13 cellular contexts compared by ENCODE assay signal in genomic region chr9:113164536-113165300, GRCh38. TPM values are rescaled to one million over a fixed set of nuclear protein-coding genes. Genes with fewer than 3 reads are reported as not detected.
A peak's percentile ranks its signal among the peaks of the same experiment; 100 is the strongest.
DNase-seq lines count a peak whose midpoint lies in the region; ATAC-seq and TF ChIP-seq lines count a peak whose summit lies in the region.
"Had no signal": no experiment of that assay in that cellular context is flagged by ENCODE, and none has a peak within 500 bp of the region (broad histone marks: within the 10 kb centered on the region; RNA-seq: fewer than 3 reads in every experiment).

No MANE protein-coding gene starts in this region.

- peak overlapping the region; percentile 83 for H3K23ac ChIP-seq in IMR-90 (ENCODE audit: low read depth, low read length)

- H3K9me3 ChIP-seq in IMR-90 (ENCODE audit: control insufficient read depth, insufficient read depth, low read length): no peaks in the 10 kb centered on the region
- no peaks in the 10 kb centered on the region for H3K9me3 ChIP-seq in right cardiac atrium (ENCODE audit: control insufficient read depth, low read length)
- no peaks in the 10 kb centered on the region for H3K9me3 ChIP-seq in skeletal muscle satellite cell (replicated peaks; ENCODE audit: low read length)
- no peaks in the 10 kb centered on the region for H3K9me3 ChIP-seq in CD8-positive, alpha-beta memory T cell (ENCODE audit: low read length)

- no peak for TF ChIP-seq POLR2A in IMR-90 (IDR thresholded peaks at IDR 0.05; ENCODE audit: low read depth, low read length)

- ATAC-seq in IMR-90 (ENCODE audit: low read depth) (peak; percentile 83), right cardiac atrium (peak; percentile 56 to 68)

- no peak for TF ChIP-seq RAD21 in IMR-90 (IDR thresholded peaks at IDR 0.05; ENCODE audit: low read length)

- in situ Hi-C loops in IMR-90 (cut with MboI; ENCODE audit: low sequenced_read_pairs): no loop called here
- in situ Hi-C loops in brain microvascular endothelial cell (cut with HindIII; ENCODE audit: low pct_ligation_motif_present, low sequenced_read_pairs): no loop called here

- H3K9ac ChIP-seq in IMR-90 (ENCODE audit: low read depth, low read length) (no peak overlapping the region), skeletal muscle satellite cell (ENCODE audit: low read depth, low read length) (no peak overlapping the region)
- H3K9ac ChIP-seq: neural progenitor cell had no signal

- H4K91ac ChIP-seq in IMR-90 (ENCODE audit: insufficient read depth, low read depth, low read length): no peak overlapping the region

- peaks cover 60% of the 10 kb centered on the region for H3K36me3 ChIP-seq in IMR-90 (ENCODE audit: control insufficient read depth, insufficient read depth, low read length)
- peaks cover 71% of the 10 kb centered on the region for H3K36me3 ChIP-seq in brain microvascular endothelial cell (replicated peaks)
- H3K36me3 ChIP-seq in skeletal muscle satellite cell (ENCODE audit: insufficient read depth, low read length): peaks cover 85% of the 10 kb centered on the region
- H3K36me3 ChIP-seq in CD8-positive, alpha-beta memory T cell (ENCODE audit: insufficient read depth, low read length): peaks cover 49% of the 10 kb centered on the region
- H3K36me3 ChIP-seq: neural progenitor cell had no signal

- H3K4ac ChIP-seq in IMR-90 (ENCODE audit: low read depth, low read length): 0 out of 2 replicates have a peak overlapping the region, but pooled peaks have one; percentile 40

- no peak overlapping the region for H3K27ac Mint-ChIP-seq in activated naive CD4-positive, alpha-beta T cell treated with anti-CD3 and anti-CD28 coated beads for 36 hours
- peak overlapping the region in 1 of 8 donors; percentile 54 for H3K27ac Mint-ChIP-seq in CD8-positive, alpha-beta memory T cell
- H3K27ac Mint-ChIP-seq: neural progenitor cell had no signal

- H3K9me3 Mint-ChIP-seq in activated naive CD4-positive, alpha-beta T cell treated with anti-CD3 and anti-CD28 coated beads for 36 hours: no peaks in the 10 kb centered on the region
- no peaks in the 10 kb centered on the region for H3K9me3 Mint-ChIP-seq in CD8-positive, alpha-beta memory T cell
- H3K9me3 Mint-ChIP-seq: neural progenitor cell; stimulated activated naive CD8-positive, alpha-beta T cell treated with anti-CD3 and anti-CD28 coated beads, Interleukin-15, Interleukin-2, amounts not matched to agents 100 ng/mL and 50 ng/mL, for 24 hours had no signal

- H3K4me1 ChIP-seq in IMR-90 (ENCODE audit: control insufficient read depth, insufficient read depth, low read length) (peaks cover 5% of the 10 kb centered on the region), right cardiac atrium (ENCODE audit: control insufficient read depth, insufficient read depth, low read length) (peaks cover 8% of the 10 kb centered on the region), skeletal muscle satellite cell (ENCODE audit: control insufficient read depth, insufficient read depth, low read length) (peaks cover 12% of the 10 kb centered on the region)
- no peaks in the 10 kb centered on the region for H3K4me1 ChIP-seq in CD8-positive, alpha-beta memory T cell (ENCODE audit: insufficient read depth, low read length)

- DNase-seq in IMR-90 (peak; percentile 58), brain microvascular endothelial cell (peak; percentile 54), right cardiac atrium (peak; percentile 59 to 86 (median 78)), GM19240 (ENCODE audit: insufficient read length, low spot score) (no peak), cerebellar nuclear complex (lab: John Stamatoyannopoulos, UW) (no peak)
- DNase-seq in activated naive CD4-positive, alpha-beta T cell treated with anti-CD3 and anti-CD28 coated beads for 36 hours: no peak
- no peak for DNase-seq in CD8-positive, alpha-beta memory T cell
- DNase-seq: NCI-H2171 treated with DMSO at 0.1 percent for 48 hours; PC-9; stimulated activated CD4-positive, alpha-beta T cell treated with anti-CD3 and anti-CD28 coated beads, Interleukin-2, amount 100 ng/mL, for 48 hours had no signal

- peak overlapping the region; percentile 43 for H2AK9ac ChIP-seq in IMR-90 (replicated peaks; ENCODE audit: low read depth, low read length, poor library complexity)

- no peak overlapping the region for H2BK120ac ChIP-seq in IMR-90 (ENCODE audit: low read depth, low read length)

- H3K56ac ChIP-seq in IMR-90 (ENCODE audit: extremely low read depth, insufficient read depth, low read length): no peak overlapping the region

- H3K4me2 ChIP-seq in IMR-90 (ENCODE audit: low read depth, low read length) (no peak overlapping the region; the same call in 1 of the 2 replicates), skeletal muscle satellite cell (ENCODE audit: low read length) (peak overlapping the region; percentile 24)
- H3K4me2 ChIP-seq: neural progenitor cell, PC-9 had no signal

- no peak overlapping the region for H3K4me3 Mint-ChIP-seq in activated naive CD4-positive, alpha-beta T cell treated with anti-CD3 and anti-CD28 coated beads for 36 hours
- no peak overlapping the region for H3K4me3 Mint-ChIP-seq in CD8-positive, alpha-beta memory T cell
- H3K4me3 Mint-ChIP-seq: neural progenitor cell; stimulated activated naive CD8-positive, alpha-beta T cell treated with anti-CD3 and anti-CD28 coated beads, Interleukin-15, Interleukin-2, amounts not matched to agents 100 ng/mL and 50 ng/mL, for 24 hours had no signal

- peaks cover 18% of the 10 kb centered on the region for H3K9me1 ChIP-seq in IMR-90 (ENCODE audit: insufficient read depth, low read length)

- peaks cover 7% of the 10 kb centered on the region; the same call in 1 of the 2 replicates for H4K20me1 ChIP-seq in IMR-90 (ENCODE audit: insufficient read depth, low read length)

- peaks cover 0 to 2% of the 10 kb centered on the region in 2 experiments; a peak in 2 of 4 replicates for H3K79me1 ChIP-seq in IMR-90 (ENCODE audit: low read depth in 1 of 2, low read length in 2 of 2)

- no peak overlapping the region for H2BK20ac ChIP-seq in IMR-90 (ENCODE audit: low read depth, low read length)

- no CpG with 5 or more reads among the region's 4 CpGs for WGBS in IMR-90 (ENCODE audit: extremely low coverage in 2 of 2, insufficient read length in 1 of 2), 2 experiments
- 42% methylated on average over 4 of the region's 4 CpGs for WGBS in right cardiac atrium

- H3K4me3 ChIP-seq in IMR-90 (ENCODE audit: insufficient read depth, low read depth, low read length) (no peak overlapping the region), brain microvascular endothelial cell (ENCODE audit: low read depth, low read length) (no peak overlapping the region), right cardiac atrium (ENCODE audit: low read length) (no peak overlapping the region), skeletal muscle satellite cell (ENCODE audit: low read length) (no peak overlapping the region)
- H3K4me3 ChIP-seq in CD8-positive, alpha-beta memory T cell (ENCODE audit: low read length): no peak overlapping the region
- H3K4me3 ChIP-seq: neural progenitor cell, PC-9 had no signal

- no peak for TF ChIP-seq CTCF in IMR-90 (conservative IDR thresholded peaks at IDR 0.05; ENCODE audit: low read depth, low read length)
- no peak for TF ChIP-seq CTCF in brain microvascular endothelial cell (IDR thresholded peaks at IDR 0.05; ENCODE audit: low read depth, low read length, missing control alignments)

- dilution Hi-C loops in IMR-90 (cut with HindIII; ENCODE audit: low sequenced_read_pairs, unreplicated experiment): no loop called here

- H3K27me3 ChIP-seq in IMR-90 (ENCODE audit: control insufficient read depth, insufficient read depth, low read length) (no peaks in the 10 kb centered on the region), brain microvascular endothelial cell (replicated peaks) (no peaks in the 10 kb centered on the region), right cardiac atrium (ENCODE audit: control insufficient read depth, insufficient read depth) (no peaks in the 10 kb centered on the region), skeletal muscle satellite cell (ENCODE audit: control insufficient read depth, insufficient read depth, low read length) (no peaks in the 10 kb centered on the region)
- H3K27me3 ChIP-seq in CD8-positive, alpha-beta memory T cell (ENCODE audit: insufficient read depth, low read length, poor library complexity, severe bottlenecking): no peaks in the 10 kb centered on the region
- H3K27me3 ChIP-seq: neural progenitor cell had no signal

- no peaks in the 10 kb centered on the region for H3K4me1 Mint-ChIP-seq in activated naive CD4-positive, alpha-beta T cell treated with anti-CD3 and anti-CD28 coated beads for 36 hours (ENCODE audit: low read depth)
- no peaks in the 10 kb centered on the region for H3K4me1 Mint-ChIP-seq in CD8-positive, alpha-beta memory T cell

- H3K27ac ChIP-seq in IMR-90 (ENCODE audit: insufficient read depth, low read length) (no peak overlapping the region), brain microvascular endothelial cell (no peak overlapping the region), right cardiac atrium (ENCODE audit: low read length) (peak overlapping the region; percentile 2)
- H3K27ac ChIP-seq in CD8-positive, alpha-beta memory T cell (ENCODE audit: low read depth, low read length): no peak overlapping the region
- H3K27ac ChIP-seq: neural progenitor cell, PC-9 had no signal

- H3K36me3 Mint-ChIP-seq in activated naive CD4-positive, alpha-beta T cell treated with anti-CD3 and anti-CD28 coated beads for 36 hours (ENCODE audit: low read depth): peaks cover 14% of the 10 kb centered on the region
- H3K36me3 Mint-ChIP-seq in CD8-positive, alpha-beta memory T cell: peaks cover under 1 to 90% (median 25%) of the 10 kb centered on the region in 3 donors

- BruUV-seq in IMR-90 (replicated peaks; lab: Mats Ljungman, UMichigan): no TSS peak

- peak overlapping the region; percentile 58; the same call in 1 of the 2 replicates for H3K14ac ChIP-seq in IMR-90 (replicated peaks; ENCODE audit: low read depth, low read length)

- intact Hi-C loops in IMR-90 (cut with micrococcal nuclease): no loop called here
- intact Hi-C loops in right cardiac atrium (cut with DNase I): no loop called here
- intact Hi-C loops in activated naive CD4-positive, alpha-beta T cell treated with anti-CD3 and anti-CD28 coated beads for 36 hours (cut with micrococcal nuclease): no loop called here

- H2AFZ ChIP-seq in IMR-90 (replicated peaks; ENCODE audit: low read length, poor library complexity): no peak overlapping the region
- H2AFZ ChIP-seq: neural progenitor cell, PC-9 had no signal

- H3K18ac ChIP-seq in IMR-90 (ENCODE audit: low read depth, low read length): no peak overlapping the region

- no peaks in the 10 kb centered on the region for H3K27me3 Mint-ChIP-seq in activated naive CD4-positive, alpha-beta T cell treated with anti-CD3 and anti-CD28 coated beads for 36 hours (ENCODE audit: low read depth)
- H3K27me3 Mint-ChIP-seq in CD8-positive, alpha-beta memory T cell: no peaks in the 10 kb centered on the region
- H3K27me3 Mint-ChIP-seq: stimulated activated naive CD8-positive, alpha-beta T cell treated with anti-CD3 and anti-CD28 coated beads, Interleukin-15, Interleukin-2, amounts not matched to agents 100 ng/mL and 50 ng/mL, for 24 hours had no signal

- 0 out of 2 replicates have a peak overlapping the region, but pooled peaks have one; percentile 38 for H2AK5ac ChIP-seq in IMR-90 (ENCODE audit: low read depth, low read length)

- no peak overlapping the region for H2BK15ac ChIP-seq in IMR-90 (ENCODE audit: low read depth, low read length)

- H2BK5ac ChIP-seq in IMR-90 (ENCODE audit: low read depth, low read length, poor library complexity, severe bottlenecking): no peak overlapping the region

- CTCF ChIA-PET in IMR-90 (lab: Yijun Ruan, JAX): interaction anchor here (0.6 kb wide), 1 partner anchor 83 kb away, joined by 4 read pairs; no protein-coding TSS in a partner anchor
- CTCF ChIA-PET in activated naive CD4-positive, alpha-beta T cell treated with anti-CD3 and anti-CD28 coated beads for 36 hours (lab: Charles Lee): interaction anchor here (2.5 kb wide), 1 partner anchor 12 kb away, joined by 8 read pairs; no protein-coding TSS in a partner anchor
- CTCF ChIA-PET in CD8-positive, alpha-beta memory T cell (lab: Charles Lee): no interaction called here

- H4K5ac ChIP-seq in IMR-90 (ENCODE audit: low read depth, low read length): no peak overlapping the region

- POLR2A ChIA-PET in IMR-90 (lab: Charles Lee; ENCODE audit: unreplicated experiment): no interaction called here
- POLR2A ChIA-PET in CD8-positive, alpha-beta memory T cell (lab: Charles Lee): no interaction called here

- no peak overlapping the region for H4K8ac ChIP-seq in IMR-90 (ENCODE audit: low read depth in 2 of 2, low read length in 2 of 2)

RNA-seq across cellular contexts. Expression of gene SLC31A2, which starts 13.9 kb away (rescaled TPM):
- total RNA-seq in IMR-90 (2012; rRNA removed) (5.8 and 7.2 TPM in 2 replicates), right cardiac atrium (10 to 100 TPM in 3 of 4 donors, 1 to 10 TPM in 1; 8.8 to 10.9 (median 10.1) TPM)
- polyA plus RNA-seq in IMR-90 (2012; rRNA removed) (5.1 and 6.3 TPM in 2 replicates), right cardiac atrium (11.4 TPM)
- 3.9 and 4.7 TPM in 2 replicates for polyA plus RNA-seq in IMR-90 (2012; cell fraction: cytosol; rRNA removed)
- 2.0 and 2.7 TPM in 2 replicates for polyA plus RNA-seq in IMR-90 (2012; cell fraction: nucleus; rRNA removed; ENCODE audit: low replicate concordance)
- 18.8 and 21.3 TPM in 2 replicates for total RNA-seq in skeletal muscle satellite cell (2012; rRNA removed)
- 1 to 10 TPM; 1.2 to 1.7 TPM for total RNA-seq in activated naive CD4-positive, alpha-beta T cell treated with anti-CD3 and anti-CD28 coated beads for 36 hours
- 1 to 10 TPM; 5.4 to 5.9 TPM for total RNA-seq in CD8-positive, alpha-beta memory T cell
- 5.2 TPM for polyA plus RNA-seq in CD8-positive, alpha-beta memory T cell

RNA-seq across cellular contexts. Expression of gene FKBP15, which starts 56.4 kb away (rescaled TPM):
- total RNA-seq in IMR-90 (2012; rRNA removed): 25.5 and 25.6 TPM in 2 replicates
- polyA plus RNA-seq in IMR-90 (2012; rRNA removed): 20.1 and 20.4 TPM in 2 replicates
- polyA plus RNA-seq in IMR-90 (2012; cell fraction: cytosol; rRNA removed): 8.6 and 9.6 TPM in 2 replicates
- polyA plus RNA-seq in IMR-90 (2012; cell fraction: nucleus; rRNA removed; ENCODE audit: low replicate concordance): 20.7 and 43.2 TPM in 2 replicates
- 10 to 100 TPM; 19.5 to 21.2 (median 20.1) TPM for total RNA-seq in right cardiac atrium
- polyA plus RNA-seq in right cardiac atrium: 11.0 TPM
- total RNA-seq in skeletal muscle satellite cell (2012; rRNA removed): 21.0 and 24.0 TPM in 2 replicates
- total RNA-seq in activated naive CD4-positive, alpha-beta T cell treated with anti-CD3 and anti-CD28 coated beads for 36 hours: 10 to 100 TPM; 14.7 to 15.8 TPM
- 10 to 100 TPM; 29.8 to 30.7 TPM for total RNA-seq in CD8-positive, alpha-beta memory T cell
- 17.7 TPM for polyA plus RNA-seq in CD8-positive, alpha-beta memory T cell

RNA-seq across cellular contexts. Expression of gene SLC31A1, which starts 56.6 kb away (rescaled TPM):
- total RNA-seq in IMR-90 (2012; rRNA removed) (23.3 and 27.5 TPM in 2 replicates), right cardiac atrium (10 to 100 TPM; 11.4 to 20.7 (median 13.7) TPM)
- polyA plus RNA-seq in IMR-90 (2012; rRNA removed) (16.4 and 17.9 TPM in 2 replicates), right cardiac atrium (6.0 TPM)
- polyA plus RNA-seq in IMR-90 (2012; cell fraction: cytosol; rRNA removed): 9.3 and 10.2 TPM in 2 replicates
- polyA plus RNA-seq in IMR-90 (2012; cell fraction: nucleus; rRNA removed; ENCODE audit: low replicate concordance): 1.9 and 7.6 TPM in 2 replicates
- 25.6 and 25.8 TPM in 2 replicates for total RNA-seq in skeletal muscle satellite cell (2012; rRNA removed)
- 1 to 10 TPM; 8.1 to 8.2 TPM for total RNA-seq in activated naive CD4-positive, alpha-beta T cell treated with anti-CD3 and anti-CD28 coated beads for 36 hours
- total RNA-seq in CD8-positive, alpha-beta memory T cell: 10 to 100 TPM; 13.7 to 15.1 TPM
- polyA plus RNA-seq in CD8-positive, alpha-beta memory T cell: 3.4 TPM

Comparison
In these comparisons a context has a peak if more than half of its experiments do, and no peak if none do; other contexts are left out.
1. DNase-seq: peak in IMR-90 (single experiment), brain microvascular endothelial cell (single experiment) and right cardiac atrium (3 of 3); none in activated naive CD4-positive, alpha-beta T cell treated with anti-CD3 and anti-CD28 coated beads for 36 hours (single experiment), GM19240 (single experiment), cerebellar nuclear complex (0 of 2) and CD8-positive, alpha-beta memory T cell (0 of 5).